ENCODE assay signal across 1 cellular context in the genomic region with DNA sequence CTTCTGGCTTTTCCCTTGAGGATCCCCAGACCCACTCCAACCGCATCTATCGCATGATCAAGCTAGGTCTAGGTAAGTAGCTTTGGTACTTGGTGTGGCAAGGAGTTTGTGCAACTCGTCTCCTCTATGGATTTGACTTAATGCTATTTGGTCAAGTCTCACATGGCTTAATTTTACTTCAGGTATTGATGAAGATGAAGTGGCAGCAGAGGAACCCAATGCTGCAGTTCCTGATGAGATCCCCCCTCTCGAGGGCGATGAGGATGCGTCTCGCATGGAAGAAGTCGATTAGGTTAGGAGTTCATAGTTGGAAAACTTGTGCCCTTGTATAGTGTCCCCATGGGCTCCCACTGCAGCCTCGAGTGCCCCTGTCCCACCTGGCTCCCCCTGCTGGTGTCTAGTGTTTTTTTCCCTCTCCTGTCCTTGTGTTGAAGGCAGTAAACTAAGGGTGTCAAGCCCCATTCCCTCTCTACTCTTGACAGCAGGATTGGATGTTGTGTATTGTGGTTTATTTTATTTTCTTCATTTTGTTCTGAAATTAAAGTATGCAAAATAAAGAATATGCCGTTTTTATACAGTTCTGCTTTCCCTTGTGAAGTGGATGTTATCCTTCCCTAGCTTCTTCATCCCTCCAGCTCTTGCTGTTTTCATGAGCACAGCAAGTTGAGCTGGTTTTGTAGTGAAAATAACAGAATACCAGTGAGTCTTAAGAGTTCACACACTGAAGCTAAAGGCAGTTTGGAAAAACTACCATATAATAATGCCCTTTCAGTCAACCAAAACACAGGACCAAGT.
A peak's percentile ranks its signal among the peaks of the same experiment; 100 is the strongest.
TF ChIP-seq lines count a peak whose summit lies in the region.

No MANE protein-coding gene starts in this region.

TF ChIP-seq in K562, 482 proteins besides CTCF, POLR2A, EP300 and RAD21 (continued from another document and continues in another):
- TF ChIP-seq, protein P1, sequence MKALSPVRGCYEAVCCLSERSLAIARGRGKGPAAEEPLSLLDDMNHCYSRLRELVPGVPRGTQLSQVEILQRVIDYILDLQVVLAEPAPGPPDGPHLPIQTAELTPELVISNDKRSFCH (CRISPR knock-in tag; IDR thresholded peaks at IDR 0.05) = no peak
- TF ChIP-seq, protein P1 (tag; IDR thresholded peaks at IDR 0.05) = 0 out of 2 replicates have a peak, but pooled peaks have one; percentile 24
- TF ChIP-seq RFX7 (CRISPR knock-in tag; IDR thresholded peaks at IDR 0.05) (no peak), POLR2G (IDR thresholded peaks at IDR 0.05; ENCODE audit: low read depth, low read length) (peak; percentile 13; the same call in 1 of the 2 replicates), NCOR1 (IDR thresholded peaks at IDR 0.05) (peak; percentile 42; the same call in 1 of the 2 replicates), MYC (IDR thresholded peaks at IDR 0.05; ENCODE audit: low read depth, low read length) (no peak), MYC (CRISPR knock-in tag; IDR thresholded peaks at IDR 0.05; ENCODE audit: borderline replicate concordance, low read depth) (no peak), GTF2A2 (tag; IDR thresholded peaks at IDR 0.05) (no peak), HDAC6 (IDR thresholded peaks at IDR 0.05; ENCODE audit: low read depth, low read length) (no peak), JUND (IDR thresholded peaks at IDR 0.05; ENCODE audit: borderline replicate concordance, low read depth, low read length) (no peak), JUND (tag; IDR thresholded peaks at IDR 0.05; ENCODE audit: borderline replicate concordance, low read depth, low read length) (no peak), KAT7 (CRISPR knock-in tag; IDR thresholded peaks at IDR 0.05; ENCODE audit: borderline replicate concordance) (0 out of 2 replicates have a peak, but pooled peaks have one; percentile 35), RFX5 (IDR thresholded peaks at IDR 0.05; ENCODE audit: low read depth, low read length) (no peak), NELFE (IDR thresholded peaks at IDR 0.05; ENCODE audit: insufficient read depth, insufficient read length) (no peak), SAP30 (IDR thresholded peaks at IDR 0.05; ENCODE audit: borderline replicate concordance, insufficient read depth, low read depth, low read length, poor library complexity, severe bottlenecking) (no peak)
- TF ChIP-seq, protein P2, sequence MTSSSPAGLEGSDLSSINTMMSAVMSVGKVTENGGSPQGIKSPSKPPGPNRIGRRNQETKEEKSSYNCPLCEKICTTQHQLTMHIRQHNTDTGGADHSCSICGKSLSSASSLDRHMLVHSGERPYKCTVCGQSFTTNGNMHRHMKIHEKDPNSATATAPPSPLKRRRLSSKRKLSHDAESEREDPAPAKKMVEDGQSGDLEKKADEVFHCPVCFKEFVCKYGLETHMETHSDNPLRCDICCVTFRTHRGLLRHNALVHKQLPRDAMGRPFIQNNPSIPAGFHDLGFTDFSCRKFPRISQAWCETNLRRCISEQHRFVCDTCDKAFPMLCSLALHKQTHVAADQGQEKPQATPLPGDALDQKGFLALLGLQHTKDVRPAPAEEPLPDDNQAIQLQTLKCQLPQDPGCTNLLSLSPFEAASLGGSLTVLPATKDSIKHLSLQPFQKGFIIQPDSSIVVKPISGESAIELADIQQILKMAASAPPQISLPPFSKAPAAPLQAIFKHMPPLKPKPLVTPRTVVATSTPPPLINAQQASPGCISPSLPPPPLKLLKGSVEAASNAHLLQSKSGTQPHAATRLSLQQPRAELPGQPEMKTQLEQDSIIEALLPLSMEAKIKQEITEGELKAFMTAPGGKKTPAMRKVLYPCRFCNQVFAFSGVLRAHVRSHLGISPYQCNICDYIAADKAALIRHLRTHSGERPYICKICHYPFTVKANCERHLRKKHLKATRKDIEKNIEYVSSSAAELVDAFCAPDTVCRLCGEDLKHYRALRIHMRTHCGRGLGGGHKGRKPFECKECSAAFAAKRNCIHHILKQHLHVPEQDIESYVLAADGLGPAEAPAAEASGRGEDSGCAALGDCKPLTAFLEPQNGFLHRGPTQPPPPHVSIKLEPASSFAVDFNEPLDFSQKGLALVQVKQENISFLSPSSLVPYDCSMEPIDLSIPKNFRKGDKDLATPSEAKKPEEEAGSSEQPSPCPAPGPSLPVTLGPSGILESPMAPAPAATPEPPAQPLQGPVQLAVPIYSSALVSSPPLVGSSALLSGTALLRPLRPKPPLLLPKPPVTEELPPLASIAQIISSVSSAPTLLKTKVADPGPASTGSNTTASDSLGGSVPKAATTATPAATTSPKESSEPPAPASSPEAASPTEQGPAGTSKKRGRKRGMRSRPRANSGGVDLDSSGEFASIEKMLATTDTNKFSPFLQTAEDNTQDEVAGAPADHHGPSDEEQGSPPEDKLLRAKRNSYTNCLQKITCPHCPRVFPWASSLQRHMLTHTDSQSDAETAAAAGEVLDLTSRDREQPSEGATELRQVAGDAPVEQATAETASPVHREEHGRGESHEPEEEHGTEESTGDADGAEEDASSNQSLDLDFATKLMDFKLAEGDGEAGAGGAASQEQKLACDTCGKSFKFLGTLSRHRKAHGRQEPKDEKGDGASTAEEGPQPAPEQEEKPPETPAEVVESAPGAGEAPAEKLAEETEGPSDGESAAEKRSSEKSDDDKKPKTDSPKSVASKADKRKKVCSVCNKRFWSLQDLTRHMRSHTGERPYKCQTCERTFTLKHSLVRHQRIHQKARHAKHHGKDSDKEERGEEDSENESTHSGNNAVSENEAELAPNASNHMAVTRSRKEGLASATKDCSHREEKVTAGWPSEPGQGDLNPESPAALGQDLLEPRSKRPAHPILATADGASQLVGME (CRISPR knock-in tag; IDR thresholded peaks at IDR 0.05) = no peak
- TF ChIP-seq, protein P3, sequence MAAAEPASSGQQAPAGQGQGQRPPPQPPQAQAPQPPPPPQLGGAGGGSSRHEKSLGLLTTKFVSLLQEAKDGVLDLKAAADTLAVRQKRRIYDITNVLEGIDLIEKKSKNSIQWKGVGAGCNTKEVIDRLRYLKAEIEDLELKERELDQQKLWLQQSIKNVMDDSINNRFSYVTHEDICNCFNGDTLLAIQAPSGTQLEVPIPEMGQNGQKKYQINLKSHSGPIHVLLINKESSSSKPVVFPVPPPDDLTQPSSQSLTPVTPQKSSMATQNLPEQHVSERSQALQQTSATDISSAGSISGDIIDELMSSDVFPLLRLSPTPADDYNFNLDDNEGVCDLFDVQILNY (CRISPR knock-in tag; IDR thresholded peaks at IDR 0.05) = 0 out of 2 replicates have a peak, but pooled peaks have one; percentile 51
- TF ChIP-seq, protein P4, sequence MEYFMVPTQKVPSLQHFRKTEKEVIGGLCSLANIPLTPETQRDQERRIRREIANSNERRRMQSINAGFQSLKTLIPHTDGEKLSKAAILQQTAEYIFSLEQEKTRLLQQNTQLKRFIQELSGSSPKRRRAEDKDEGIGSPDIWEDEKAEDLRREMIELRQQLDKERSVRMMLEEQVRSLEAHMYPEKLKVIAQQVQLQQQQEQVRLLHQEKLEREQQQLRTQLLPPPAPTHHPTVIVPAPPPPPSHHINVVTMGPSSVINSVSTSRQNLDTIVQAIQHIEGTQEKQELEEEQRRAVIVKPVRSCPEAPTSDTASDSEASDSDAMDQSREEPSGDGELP (CRISPR knock-in tag; IDR thresholded peaks at IDR 0.05; ENCODE audit: borderline replicate concordance) = 0 out of 2 replicates have a peak, but pooled peaks have one; percentile 37
- TF ChIP-seq, protein P5, sequence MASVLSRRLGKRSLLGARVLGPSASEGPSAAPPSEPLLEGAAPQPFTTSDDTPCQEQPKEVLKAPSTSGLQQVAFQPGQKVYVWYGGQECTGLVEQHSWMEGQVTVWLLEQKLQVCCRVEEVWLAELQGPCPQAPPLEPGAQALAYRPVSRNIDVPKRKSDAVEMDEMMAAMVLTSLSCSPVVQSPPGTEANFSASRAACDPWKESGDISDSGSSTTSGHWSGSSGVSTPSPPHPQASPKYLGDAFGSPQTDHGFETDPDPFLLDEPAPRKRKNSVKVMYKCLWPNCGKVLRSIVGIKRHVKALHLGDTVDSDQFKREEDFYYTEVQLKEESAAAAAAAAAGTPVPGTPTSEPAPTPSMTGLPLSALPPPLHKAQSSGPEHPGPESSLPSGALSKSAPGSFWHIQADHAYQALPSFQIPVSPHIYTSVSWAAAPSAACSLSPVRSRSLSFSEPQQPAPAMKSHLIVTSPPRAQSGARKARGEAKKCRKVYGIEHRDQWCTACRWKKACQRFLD (CRISPR knock-in tag; IDR thresholded peaks at IDR 0.05) = no peak
- TF ChIP-seq, protein P6, sequence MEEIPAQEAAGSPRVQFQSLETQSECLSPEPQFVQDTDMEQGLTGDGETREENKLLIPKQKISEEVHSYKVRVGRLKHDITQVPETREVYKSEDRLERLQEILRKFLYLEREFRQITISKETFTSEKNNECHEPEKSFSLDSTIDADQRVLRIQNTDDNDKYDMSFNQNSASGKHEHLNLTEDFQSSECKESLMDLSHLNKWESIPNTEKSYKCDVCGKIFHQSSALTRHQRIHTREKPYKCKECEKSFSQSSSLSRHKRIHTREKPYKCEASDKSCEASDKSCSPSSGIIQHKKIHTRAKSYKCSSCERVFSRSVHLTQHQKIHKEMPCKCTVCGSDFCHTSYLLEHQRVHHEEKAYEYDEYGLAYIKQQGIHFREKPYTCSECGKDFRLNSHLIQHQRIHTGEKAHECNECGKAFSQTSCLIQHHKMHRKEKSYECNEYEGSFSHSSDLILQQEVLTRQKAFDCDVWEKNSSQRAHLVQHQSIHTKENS (CRISPR knock-in tag; IDR thresholded peaks at IDR 0.05) = no peak
- TF ChIP-seq, protein P7, sequence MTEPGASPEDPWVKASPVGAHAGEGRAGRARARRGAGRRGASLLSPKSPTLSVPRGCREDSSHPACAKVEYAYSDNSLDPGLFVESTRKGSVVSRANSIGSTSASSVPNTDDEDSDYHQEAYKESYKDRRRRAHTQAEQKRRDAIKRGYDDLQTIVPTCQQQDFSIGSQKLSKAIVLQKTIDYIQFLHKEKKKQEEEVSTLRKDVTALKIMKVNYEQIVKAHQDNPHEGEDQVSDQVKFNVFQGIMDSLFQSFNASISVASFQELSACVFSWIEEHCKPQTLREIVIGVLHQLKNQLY (CRISPR knock-in tag; conservative IDR thresholded peaks at IDR 0.05) = no peak
- TF ChIP-seq, protein P8, sequence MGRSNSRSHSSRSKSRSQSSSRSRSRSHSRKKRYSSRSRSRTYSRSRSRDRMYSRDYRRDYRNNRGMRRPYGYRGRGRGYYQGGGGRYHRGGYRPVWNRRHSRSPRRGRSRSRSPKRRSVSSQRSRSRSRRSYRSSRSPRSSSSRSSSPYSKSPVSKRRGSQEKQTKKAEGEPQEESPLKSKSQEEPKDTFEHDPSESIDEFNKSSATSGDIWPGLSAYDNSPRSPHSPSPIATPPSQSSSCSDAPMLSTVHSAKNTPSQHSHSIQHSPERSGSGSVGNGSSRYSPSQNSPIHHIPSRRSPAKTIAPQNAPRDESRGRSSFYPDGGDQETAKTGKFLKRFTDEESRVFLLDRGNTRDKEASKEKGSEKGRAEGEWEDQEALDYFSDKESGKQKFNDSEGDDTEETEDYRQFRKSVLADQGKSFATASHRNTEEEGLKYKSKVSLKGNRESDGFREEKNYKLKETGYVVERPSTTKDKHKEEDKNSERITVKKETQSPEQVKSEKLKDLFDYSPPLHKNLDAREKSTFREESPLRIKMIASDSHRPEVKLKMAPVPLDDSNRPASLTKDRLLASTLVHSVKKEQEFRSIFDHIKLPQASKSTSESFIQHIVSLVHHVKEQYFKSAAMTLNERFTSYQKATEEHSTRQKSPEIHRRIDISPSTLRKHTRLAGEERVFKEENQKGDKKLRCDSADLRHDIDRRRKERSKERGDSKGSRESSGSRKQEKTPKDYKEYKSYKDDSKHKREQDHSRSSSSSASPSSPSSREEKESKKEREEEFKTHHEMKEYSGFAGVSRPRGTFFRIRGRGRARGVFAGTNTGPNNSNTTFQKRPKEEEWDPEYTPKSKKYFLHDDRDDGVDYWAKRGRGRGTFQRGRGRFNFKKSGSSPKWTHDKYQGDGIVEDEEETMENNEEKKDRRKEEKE (IDR thresholded peaks at IDR 0.05; ENCODE audit: borderline replicate concordance in 1 of 2, control insufficient read depth in 1 of 2, low read depth in 2 of 2, low read length in 1 of 2) = peak; percentile 58 to 79; a peak in 2 of 4 replicates
- TF ChIP-seq, protein P9, sequence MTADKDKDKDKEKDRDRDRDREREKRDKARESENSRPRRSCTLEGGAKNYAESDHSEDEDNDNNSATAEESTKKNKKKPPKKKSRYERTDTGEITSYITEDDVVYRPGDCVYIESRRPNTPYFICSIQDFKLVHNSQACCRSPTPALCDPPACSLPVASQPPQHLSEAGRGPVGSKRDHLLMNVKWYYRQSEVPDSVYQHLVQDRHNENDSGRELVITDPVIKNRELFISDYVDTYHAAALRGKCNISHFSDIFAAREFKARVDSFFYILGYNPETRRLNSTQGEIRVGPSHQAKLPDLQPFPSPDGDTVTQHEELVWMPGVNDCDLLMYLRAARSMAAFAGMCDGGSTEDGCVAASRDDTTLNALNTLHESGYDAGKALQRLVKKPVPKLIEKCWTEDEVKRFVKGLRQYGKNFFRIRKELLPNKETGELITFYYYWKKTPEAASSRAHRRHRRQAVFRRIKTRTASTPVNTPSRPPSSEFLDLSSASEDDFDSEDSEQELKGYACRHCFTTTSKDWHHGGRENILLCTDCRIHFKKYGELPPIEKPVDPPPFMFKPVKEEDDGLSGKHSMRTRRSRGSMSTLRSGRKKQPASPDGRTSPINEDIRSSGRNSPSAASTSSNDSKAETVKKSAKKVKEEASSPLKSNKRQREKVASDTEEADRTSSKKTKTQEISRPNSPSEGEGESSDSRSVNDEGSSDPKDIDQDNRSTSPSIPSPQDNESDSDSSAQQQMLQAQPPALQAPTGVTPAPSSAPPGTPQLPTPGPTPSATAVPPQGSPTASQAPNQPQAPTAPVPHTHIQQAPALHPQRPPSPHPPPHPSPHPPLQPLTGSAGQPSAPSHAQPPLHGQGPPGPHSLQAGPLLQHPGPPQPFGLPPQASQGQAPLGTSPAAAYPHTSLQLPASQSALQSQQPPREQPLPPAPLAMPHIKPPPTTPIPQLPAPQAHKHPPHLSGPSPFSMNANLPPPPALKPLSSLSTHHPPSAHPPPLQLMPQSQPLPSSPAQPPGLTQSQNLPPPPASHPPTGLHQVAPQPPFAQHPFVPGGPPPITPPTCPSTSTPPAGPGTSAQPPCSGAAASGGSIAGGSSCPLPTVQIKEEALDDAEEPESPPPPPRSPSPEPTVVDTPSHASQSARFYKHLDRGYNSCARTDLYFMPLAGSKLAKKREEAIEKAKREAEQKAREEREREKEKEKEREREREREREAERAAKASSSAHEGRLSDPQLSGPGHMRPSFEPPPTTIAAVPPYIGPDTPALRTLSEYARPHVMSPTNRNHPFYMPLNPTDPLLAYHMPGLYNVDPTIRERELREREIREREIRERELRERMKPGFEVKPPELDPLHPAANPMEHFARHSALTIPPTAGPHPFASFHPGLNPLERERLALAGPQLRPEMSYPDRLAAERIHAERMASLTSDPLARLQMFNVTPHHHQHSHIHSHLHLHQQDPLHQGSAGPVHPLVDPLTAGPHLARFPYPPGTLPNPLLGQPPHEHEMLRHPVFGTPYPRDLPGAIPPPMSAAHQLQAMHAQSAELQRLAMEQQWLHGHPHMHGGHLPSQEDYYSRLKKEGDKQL (CRISPR knock-in tag; IDR thresholded peaks at IDR 0.05; ENCODE audit: borderline replicate concordance) = 0 out of 2 replicates have a peak, but pooled peaks have one; percentile 54
